11 cellular contexts compared by ENCODE assay signal in genomic region chr2:241865957-241866858, GRCh38. TPM values are rescaled to one million over a fixed set of nuclear protein-coding genes. Genes with fewer than 3 reads are reported as not detected.
DNase-seq lines count a peak whose midpoint lies in the region; ATAC-seq, FAIRE-seq and TF ChIP-seq lines count a peak whose summit lies in the region.
"Had no signal": no experiment of that assay in that cellular context is flagged by ENCODE, and none has a peak within 500 bp of the region (broad histone marks: within the 10 kb centered on the region; RNA-seq: fewer than 3 reads in every experiment).

No MANE protein-coding gene starts in this region.

- TF ChIP-seq RAD21 in HepG2 (CRISPR knock-in tag; IDR thresholded peaks at IDR 0.05) = no peak

- no peaks in the 10 kb centered on the region for H3K9me3 ChIP-seq in CD8-positive, alpha-beta T cell (ENCODE audit: low read length)
- no peaks in the 10 kb centered on the region for H3K9me3 ChIP-seq in GM23248 (ENCODE audit: low read depth)
- H3K9me3 ChIP-seq in HepG2 (ENCODE audit: low read length) = no peaks in the 10 kb centered on the region
- H3K9me3 ChIP-seq: body of pancreas had no signal

- no TSS peak for BruUV-seq in HepG2 (replicated peaks; lab: Mats Ljungman, UMichigan)

- intact Hi-C loops in CD8-positive, alpha-beta T cell (cut with DNase I, micrococcal nuclease) = loop anchor here in 1 of 2 experiments (5.0 kb wide), 1 partner anchor 64 kb away; no protein-coding TSS in a partner anchor
- intact Hi-C loops in HepG2 (cut with micrococcal nuclease; ENCODE audit: unreplicated experiment) = no loop called here

- no peaks in the 10 kb centered on the region for H3K36me3 ChIP-seq in CD8-positive, alpha-beta T cell (ENCODE audit: insufficient read depth, low read length)
- H3K36me3 ChIP-seq in GM23248 (ENCODE audit: low read depth) = no peaks in the 10 kb centered on the region
- H3K36me3 ChIP-seq in HepG2 (replicated peaks in 1 of 2; ENCODE audit: control insufficient read depth in 1 of 2, insufficient read depth in 2 of 2, low read length in 2 of 2) = no peaks in the 10 kb centered on the region

- H3K79me2 ChIP-seq in GM23248 (ENCODE audit: insufficient read depth) = no peaks in the 10 kb centered on the region
- H3K79me2 ChIP-seq in HepG2 (ENCODE audit: insufficient read depth, low read length) = no peaks in the 10 kb centered on the region

- H3F3A ChIP-seq in GM23248 (ENCODE audit: insufficient read depth) = peaks cover 6% of the 10 kb centered on the region; the same call in 1 of the 2 replicates

- H3K4me3 Mint-ChIP-seq in CD8-positive, alpha-beta T cell = no peak overlapping the region

- peaks cover 72% of the 10 kb centered on the region for H3K4me1 Mint-ChIP-seq in CD8-positive, alpha-beta T cell (ENCODE audit: low read depth)

- in situ Hi-C loops in GM23248 (cut with MboI) = no loop called here
- in situ Hi-C loops in HepG2 (cut with HindIII; ENCODE audit: extremely low pct_ligation_motif_present, low pct_unique_long_range_greater_than_20kb) = no loop called here

- no peak overlapping the region for H3K4me3 ChIP-seq in CD8-positive, alpha-beta T cell (ENCODE audit: low read depth, low read length)
- H3K4me3 ChIP-seq in GM23248 (no peak overlapping the region), HepG2 (replicated peaks in 1 of 3; ENCODE audit: insufficient read depth in 1 of 3, low read depth in 2 of 3, low read length in 3 of 3) (no peak overlapping the region)
- H3K4me3 ChIP-seq: body of pancreas had no signal

- H3K9me2 ChIP-seq in GM23248 (ENCODE audit: insufficient read depth) = no peaks in the 10 kb centered on the region

- FAIRE-seq in HepG2 (lab: Jason Lieb, UNC) = no peak

- DNase-seq in CD8-positive, alpha-beta T cell = peak in 1 of 7 experiments; percentile 24
- DNase-seq in GM23248 (peak; percentile 34), HepG2 (ENCODE audit: low spot score) (no peak), A172 (ENCODE audit: low spot score) (no peak), NCI-H774 (lab: John Stamatoyannopoulos, UW) (no peak)
- DNase-seq in activated naive CD4-positive, alpha-beta T cell treated with anti-CD3 and anti-CD28 coated beads, Interleukin-2, amount 50 U/mL, for 72 hours (ENCODE audit: low spot score in 2 of 2) = no peak
- DNase-seq: body of pancreas, KG1, NCI-H526 treated with DMSO at 0.1 percent for 48 hours had no signal

- H3K36me3 Mint-ChIP-seq in CD8-positive, alpha-beta T cell = no peaks in the 10 kb centered on the region
- peaks cover 5 to 20% of the 10 kb centered on the region in 2 donors for H3K36me3 Mint-ChIP-seq in activated naive CD4-positive, alpha-beta T cell treated with anti-CD3 and anti-CD28 coated beads, Interleukin-2, amount 50 U/mL, for 72 hours

- POLR2A ChIA-PET in CD8-positive, alpha-beta T cell (lab: Charles Lee) = interaction anchor here (1.2 to 3.7 kb wide), 2 partner anchors 14 to 22 kb away, joined by 5 to 17 read pairs; no protein-coding TSS in a partner anchor
- POLR2A ChIA-PET in HepG2 (lab: Yijun Ruan, JAX) = interaction anchor here (1.1 to 1.4 kb wide), 2 partner anchors 58 to 95 kb away, joined by 3 to 4 read pairs; no protein-coding TSS in a partner anchor

- no peak for TF ChIP-seq CTCF in CD8-positive, alpha-beta T cell (IDR thresholded peaks at IDR 0.05)
- TF ChIP-seq CTCF in HepG2 (CRISPR knock-in tag; IDR thresholded peaks at IDR 0.05) = no peak; the same call in 1 of the 2 replicates

- CTCF ChIA-PET in CD8-positive, alpha-beta T cell (lab: Charles Lee) = interaction anchor here (4.1 kb wide), 1 partner anchor 12 kb away, joined by 40 read pairs; no protein-coding TSS in a partner anchor
- CTCF ChIA-PET in HepG2 (lab: Yijun Ruan, JAX; ENCODE audit: low intra/inter-chr PET ratio, low total read pairs) = no interaction called here

- peaks cover 81% of the 10 kb centered on the region for H3K4me1 ChIP-seq in CD8-positive, alpha-beta T cell (ENCODE audit: insufficient read depth, low read length)
- H3K4me1 ChIP-seq in GM23248 (ENCODE audit: insufficient read depth) (no peaks in the 10 kb centered on the region), HepG2 (ENCODE audit: insufficient read depth, low read length) (no peaks in the 10 kb centered on the region)

- TF ChIP-seq POLR2A in HepG2 (IDR thresholded peaks at IDR 0.05; ENCODE audit: insufficient read depth in 1 of 2, low read depth in 2 of 2, low read length in 2 of 2) = no peak

- H3K27me3 Mint-ChIP-seq in CD8-positive, alpha-beta T cell (ENCODE audit: low read depth) = peaks cover 28% of the 10 kb centered on the region

- no peaks in the 10 kb centered on the region for H3K27me3 ChIP-seq in CD8-positive, alpha-beta T cell (ENCODE audit: insufficient read depth, low read length)
- H3K27me3 ChIP-seq in GM23248 (replicated peaks; ENCODE audit: insufficient read depth) = peaks cover 16% of the 10 kb centered on the region
- H3K27me3 ChIP-seq in HepG2 (ENCODE audit: control insufficient read depth in 1 of 2, insufficient read depth in 2 of 2, low read length in 2 of 2) = peaks cover 13 to 85% of the 10 kb centered on the region in 2 experiments; a peak in 4 of 5 replicates

- no peak for ATAC-seq in CD8-positive, alpha-beta T cell
- peak; percentile 5 to 20 for ATAC-seq in activated naive CD4-positive, alpha-beta T cell treated with anti-CD3 and anti-CD28 coated beads, Interleukin-2, amount 50 U/mL, for 72 hours
- peak; percentile 52 for ATAC-seq in HepG2
- no peak for ATAC-seq in HG03045 (IDR thresholded peaks at IDR 0.05; ENCODE audit: unreplicated experiment)
- ATAC-seq: body of pancreas had no signal

- H3K9ac ChIP-seq in GM23248 (no peak overlapping the region), HepG2 (ENCODE audit: insufficient read depth, low read depth, low read length) (no peak overlapping the region)

- H3K4me2 ChIP-seq in GM23248 (ENCODE audit: unreplicated experiment) (no peak overlapping the region), HepG2 (ENCODE audit: low read depth, low read length) (no peak overlapping the region)

- no peak overlapping the region for H3K27ac ChIP-seq in CD8-positive, alpha-beta T cell (ENCODE audit: low read depth, low read length)
- H3K27ac ChIP-seq in GM23248 = no peak overlapping the region
- H3K27ac ChIP-seq in HepG2 (ENCODE audit: extremely low read length, insufficient read depth, low read length) = no peak overlapping the region
- H3K27ac ChIP-seq: body of pancreas had no signal

- H3K27ac Mint-ChIP-seq in CD8-positive, alpha-beta T cell = peak overlapping the region; percentile 46
- H3K27ac Mint-ChIP-seq in activated naive CD4-positive, alpha-beta T cell treated with anti-CD3 and anti-CD28 coated beads, Interleukin-2, amount 50 U/mL, for 72 hours = peak overlapping the region in 1 of 2 donors; percentile 33

- no peaks in the 10 kb centered on the region for H3K9me3 Mint-ChIP-seq in CD8-positive, alpha-beta T cell
- peaks cover 11 to 24% of the 10 kb centered on the region in 2 donors for H3K9me3 Mint-ChIP-seq in activated naive CD4-positive, alpha-beta T cell treated with anti-CD3 and anti-CD28 coated beads, Interleukin-2, amount 50 U/mL, for 72 hours

- WGBS in GM23248 (ENCODE audit: low coverage in 1 of 2, low lambda C conversion rate in 2 of 2, missing lambda C conversion rate in 2 of 2), 2 experiments = 11 to 14% methylated on average over 19 to 33 of the region's 34 CpGs
- whole genome bisulfite sequencing in HepG2 (ENCODE audit: low lambda C conversion rate) = 23% methylated on average over 16 of the region's 34 CpGs

- H4K20me1 ChIP-seq in GM23248 (ENCODE audit: insufficient read depth) (no peaks in the 10 kb centered on the region), HepG2 (ENCODE audit: insufficient read depth, low read length) (0 out of 2 replicates have a peak, but pooled peaks cover 5% of the 10 kb centered on the region)

- H2AFZ ChIP-seq in GM23248 (no peak overlapping the region), HepG2 (ENCODE audit: low read length) (no peak overlapping the region)

- TF ChIP-seq EP300 in HepG2 (IDR thresholded peaks at IDR 0.05; ENCODE audit: low read depth in 2 of 2, low read length in 2 of 2) (no peak), HepG2 (CRISPR knock-in tag; IDR thresholded peaks at IDR 0.05; ENCODE audit: borderline replicate concordance) (no peak)

RNA-seq across cellular contexts. Expression of gene RTP5, which starts 3.3 kb away (rescaled TPM):
- total RNA-seq in CD8-positive, alpha-beta T cell = 1 to 10 TPM; 1.8 to 2.7 TPM
- not detected in 2 replicates for total RNA-seq in GM23248 (2014; rRNA removed; shearing (Covaris generic))
- not detected in 2 replicates for polyA plus RNA-seq in GM23248 (2016; fragmentation: Nextera tagmentation; extraction: Ambion mirVana)
- total RNA-seq in activated naive CD4-positive, alpha-beta T cell treated with anti-CD3 and anti-CD28 coated beads, Interleukin-2, amount 50 U/mL, for 72 hours = under 1 TPM in 1 of 2 donors, not detected in 1; 0.09 TPM
- total RNA-seq in HepG2 (2016; rRNA removed; fragmentation: Illumina TruSeq; extraction: Trizol) = not detected in 2 replicates
- total RNA-seq in HepG2 (2016; cell fraction: cytosol; rRNA removed; fragmentation: Illumina TruSeq; extraction: Trizol; ENCODE audit: low read depth) = not detected in 2 replicates
- not detected in 2 replicates for total RNA-seq in HepG2 (2016; cell fraction: insoluble cytoplasmic fraction; rRNA removed; fragmentation: Illumina TruSeq; extraction: Trizol)
- total RNA-seq in HepG2 (2016; cell fraction: membrane; rRNA removed; fragmentation: Illumina TruSeq; extraction: Trizol) = not detected in 2 replicates
- not detected in 2 replicates for total RNA-seq in HepG2 (2016; cell fraction: nucleus; rRNA removed; fragmentation: Illumina TruSeq; extraction: Trizol)
- not detected in 2 replicates for polyA plus RNA-seq in HepG2 (2011; rRNA removed)
- polyA plus RNA-seq in HepG2 (2011; cell fraction: cytosol; rRNA removed) = not detected in 2 replicates
- not detected in 2 replicates for polyA plus RNA-seq in HepG2 (2011; cell fraction: nucleus; rRNA removed)
- polyA plus RNA-seq in HepG2 (2012) = not detected in 2 replicates
- polyA plus RNA-seq in HepG2 (2016; cell fraction: cytosol; fragmentation: Illumina TruSeq; extraction: Trizol; ENCODE audit: low read depth) = not detected in 2 replicates
- not detected in 2 replicates for polyA plus RNA-seq in HepG2 (2016; cell fraction: insoluble cytoplasmic fraction; fragmentation: Illumina TruSeq; extraction: Trizol; ENCODE audit: low read depth)
- polyA plus RNA-seq in HepG2 (2016; cell fraction: membrane; fragmentation: Illumina TruSeq; extraction: Trizol; ENCODE audit: low read depth) = not detected in 2 replicates
- polyA plus RNA-seq in HepG2 (2016; cell fraction: nucleus; fragmentation: Illumina TruSeq; extraction: Trizol; ENCODE audit: insufficient read depth, low read depth) = not detected in 2 replicates
- polyA minus RNA-seq in HepG2 (2011; rRNA and poly(A)+ RNA removed; ENCODE audit: low replicate concordance) = not detected in 2 replicates
- polyA minus RNA-seq in HepG2 (2011; cell fraction: cytosol; rRNA and poly(A)+ RNA removed) = not detected in 2 replicates
- not detected in 2 replicates for polyA minus RNA-seq in HepG2 (2011; cell fraction: nucleus; rRNA and poly(A)+ RNA removed)
- not detected in 2 replicates for total RNA-seq in A172 (2014; rRNA removed; shearing (Covaris generic))
- total RNA-seq: body of pancreas, lung microvascular endothelial cell had no signal

RNA-seq across cellular contexts. Expression of gene PDCD1, which starts 7.5 kb away (rescaled TPM):
- 10 to 100 TPM in 1 of 2 experiments, 1 to 10 TPM in 1; 8.0 to 10.7 TPM for total RNA-seq in CD8-positive, alpha-beta T cell
- total RNA-seq in GM23248 (2014; rRNA removed; shearing (Covaris generic)) = not detected in 2 replicates
- polyA plus RNA-seq in GM23248 (2016; fragmentation: Nextera tagmentation; extraction: Ambion mirVana) (not detected in 2 replicates), HepG2 (2011; rRNA removed) (0.04 and 0.31 TPM in 2 replicates)
- 10 to 100 TPM; 22.5 to 25.4 TPM for total RNA-seq in activated naive CD4-positive, alpha-beta T cell treated with anti-CD3 and anti-CD28 coated beads, Interleukin-2, amount 50 U/mL, for 72 hours
- total RNA-seq in HepG2 (2016; rRNA removed; fragmentation: Illumina TruSeq; extraction: Trizol) = not detected in 2 replicates
- not detected in 2 replicates for total RNA-seq in HepG2 (2016; cell fraction: cytosol; rRNA removed; fragmentation: Illumina TruSeq; extraction: Trizol; ENCODE audit: low read depth)
- total RNA-seq in HepG2 (2016; cell fraction: insoluble cytoplasmic fraction; rRNA removed; fragmentation: Illumina TruSeq; extraction: Trizol) = 0.11 TPM in 1 of 2 replicates, not detected in the other
- total RNA-seq in HepG2 (2016; cell fraction: membrane; rRNA removed; fragmentation: Illumina TruSeq; extraction: Trizol) = 0.09 TPM in 1 of 2 replicates, not detected in the other
- 0.59 TPM in 1 of 2 replicates, not detected in the other for total RNA-seq in HepG2 (2016; cell fraction: nucleus; rRNA removed; fragmentation: Illumina TruSeq; extraction: Trizol)
- 0.15 and 0.24 TPM in 2 replicates for polyA plus RNA-seq in HepG2 (2011; cell fraction: cytosol; rRNA removed)
- 0.18 and 0.19 TPM in 2 replicates for polyA plus RNA-seq in HepG2 (2011; cell fraction: nucleus; rRNA removed)
- not detected in 2 replicates for polyA plus RNA-seq in HepG2 (2012)
- polyA plus RNA-seq in HepG2 (2016; cell fraction: cytosol; fragmentation: Illumina TruSeq; extraction: Trizol; ENCODE audit: low read depth) = 0.41 TPM in 1 of 2 replicates, not detected in the other
- not detected in 2 replicates for polyA plus RNA-seq in HepG2 (2016; cell fraction: insoluble cytoplasmic fraction; fragmentation: Illumina TruSeq; extraction: Trizol; ENCODE audit: low read depth)
- not detected in 2 replicates for polyA plus RNA-seq in HepG2 (2016; cell fraction: membrane; fragmentation: Illumina TruSeq; extraction: Trizol; ENCODE audit: low read depth)
- polyA plus RNA-seq in HepG2 (2016; cell fraction: nucleus; fragmentation: Illumina TruSeq; extraction: Trizol; ENCODE audit: insufficient read depth, low read depth) = not detected in 2 replicates
- 0.70 TPM in 1 of 2 replicates, not detected in the other for polyA minus RNA-seq in HepG2 (2011; rRNA and poly(A)+ RNA removed; ENCODE audit: low replicate concordance)
- not detected in 2 replicates for polyA minus RNA-seq in HepG2 (2011; cell fraction: cytosol; rRNA and poly(A)+ RNA removed)
- not detected in 2 replicates for polyA minus RNA-seq in HepG2 (2011; cell fraction: nucleus; rRNA and poly(A)+ RNA removed)
- total RNA-seq in A172 (2014; rRNA removed; shearing (Covaris generic)) = 0.10 TPM in 1 of 2 replicates, not detected in the other
- total RNA-seq: lung microvascular endothelial cell had no signal

RNA-seq across cellular contexts. Expression of gene NEU4, which starts 57.2 kb away (rescaled TPM):
- total RNA-seq in CD8-positive, alpha-beta T cell = 1 to 10 TPM; 2.9 to 3.0 TPM
- total RNA-seq in GM23248 (2014; rRNA removed; shearing (Covaris generic)) = not detected in 2 replicates
- not detected in 2 replicates for polyA plus RNA-seq in GM23248 (2016; fragmentation: Nextera tagmentation; extraction: Ambion mirVana)
- 1 to 10 TPM; 1.1 to 1.2 TPM for total RNA-seq in activated naive CD4-positive, alpha-beta T cell treated with anti-CD3 and anti-CD28 coated beads, Interleukin-2, amount 50 U/mL, for 72 hours
- 104 and 107 TPM in 2 replicates for total RNA-seq in HepG2 (2016; rRNA removed; fragmentation: Illumina TruSeq; extraction: Trizol)
- total RNA-seq in HepG2 (2016; cell fraction: cytosol; rRNA removed; fragmentation: Illumina TruSeq; extraction: Trizol; ENCODE audit: low read depth) = 27.0 and 30.1 TPM in 2 replicates
- total RNA-seq in HepG2 (2016; cell fraction: insoluble cytoplasmic fraction; rRNA removed; fragmentation: Illumina TruSeq; extraction: Trizol) = 108 and 118 TPM in 2 replicates
- total RNA-seq in HepG2 (2016; cell fraction: membrane; rRNA removed; fragmentation: Illumina TruSeq; extraction: Trizol) = 67.8 and 70.6 TPM in 2 replicates
- total RNA-seq in HepG2 (2016; cell fraction: nucleus; rRNA removed; fragmentation: Illumina TruSeq; extraction: Trizol) = 43.9 and 53.0 TPM in 2 replicates
- polyA plus RNA-seq in HepG2 (2011; rRNA removed) = 53.5 and 71.4 TPM in 2 replicates
- 52.8 and 126 TPM in 2 replicates for polyA plus RNA-seq in HepG2 (2011; cell fraction: cytosol; rRNA removed)
- 167 and 187 TPM in 2 replicates for polyA plus RNA-seq in HepG2 (2011; cell fraction: nucleus; rRNA removed)
- polyA plus RNA-seq in HepG2 (2012) = 34.5 and 40.6 TPM in 2 replicates
- polyA plus RNA-seq in HepG2 (2016; cell fraction: cytosol; fragmentation: Illumina TruSeq; extraction: Trizol; ENCODE audit: low read depth) = 23.8 and 25.7 TPM in 2 replicates
- polyA plus RNA-seq in HepG2 (2016; cell fraction: insoluble cytoplasmic fraction; fragmentation: Illumina TruSeq; extraction: Trizol; ENCODE audit: low read depth) = 96.8 and 121 TPM in 2 replicates
- polyA plus RNA-seq in HepG2 (2016; cell fraction: membrane; fragmentation: Illumina TruSeq; extraction: Trizol; ENCODE audit: low read depth) = 48.5 and 51.3 TPM in 2 replicates
- polyA plus RNA-seq in HepG2 (2016; cell fraction: nucleus; fragmentation: Illumina TruSeq; extraction: Trizol; ENCODE audit: insufficient read depth, low read depth) = 84.0 and 95.2 TPM in 2 replicates
- 114 TPM in 1 of 2 replicates, not detected in the other for polyA minus RNA-seq in HepG2 (2011; rRNA and poly(A)+ RNA removed; ENCODE audit: low replicate concordance)
- 45.5 and 50.7 TPM in 2 replicates for polyA minus RNA-seq in HepG2 (2011; cell fraction: cytosol; rRNA and poly(A)+ RNA removed)
- 32.4 and 35.0 TPM in 2 replicates for polyA minus RNA-seq in HepG2 (2011; cell fraction: nucleus; rRNA and poly(A)+ RNA removed)
- total RNA-seq in A172 (2014; rRNA removed; shearing (Covaris generic)) = 0.22 TPM in 1 of 2 replicates, not detected in the other
- total RNA-seq: body of pancreas had no signal

Comparison
In these comparisons a context has a peak if more than half of its experiments do, and no peak if none do; other contexts are left out.
1. ATAC-seq: peak in activated naive CD4-positive, alpha-beta T cell treated with anti-CD3 and anti-CD28 coated beads, Interleukin-2, amount 50 U/mL, for 72 hours (2 of 2) and HepG2 (single experiment); none in CD8-positive, alpha-beta T cell (single experiment) and HG03045 (single experiment).
2. RNA of gene NEU4, which starts 57.2 kb away (total RNA-seq): 27.0 to 118 TPM in HepG2; 2.9 to 3.0 TPM in CD8-positive, alpha-beta T cell, 1.1 to 1.2 TPM in activated naive CD4-positive, alpha-beta T cell treated with anti-CD3 and anti-CD28 coated beads, Interleukin-2, amount 50 U/mL, for 72 hours, not detected in GM23248 and 0.22 TPM in A172; every median in the first group is over 4 times any median in the second.